Comparison of ENCODE assay signal across 10 cellular contexts in genomic region chr11:65388731-65389130, GRCh38. TPM values are rescaled to one million over a fixed set of nuclear protein-coding genes. Genes with fewer than 3 reads are reported as not detected.
DNase-seq lines count a peak whose midpoint lies in the region; ATAC-seq, FAIRE-seq and TF ChIP-seq lines count a peak whose summit lies in the region.
"Had no signal": no experiment of that assay in that cellular context is flagged by ENCODE, and none has a peak within 500 bp of the region (broad histone marks: within the 10 kb centered on the region; RNA-seq: fewer than 3 reads in every experiment).

No MANE protein-coding gene starts in this region.

- H3K27ac Mint-ChIP-seq in mesothelial cell of epicardium, result no peak overlapping the region

- DNase-seq in A549 (ENCODE audit: low read depth in 1 of 2, low spot score in 1 of 2) (no peak), GM12878 (ENCODE audit: low read depth, low spot score) (peak; percentile 19), mesothelial cell of epicardium (ENCODE audit: low spot score in 2 of 2, unreplicated experiment in 2 of 2) (no peak), HUDEP-2 (lab: John Stamatoyannopoulos, UW; ENCODE audit: unreplicated experiment in 76 of 76) (no peak)
- DNase-seq: activated CD4-positive, alpha-beta T cell treated with anti-CD3 and anti-CD28 coated beads, Interleukin-2, amount 50 U/mL, for 1 hour; COR-L47 had no signal

- TF ChIP-seq EP300 in A549 (IDR thresholded peaks at IDR 0.05) (no peak), GM12878 (IDR thresholded peaks at IDR 0.05; ENCODE audit: borderline replicate concordance in 1 of 2, control insufficient read depth in 1 of 2, low read depth in 2 of 2, low read length in 2 of 2) (no peak)

- no peak for TF ChIP-seq CTCF in A549 (IDR thresholded peaks at IDR 0.05)
- no peak for TF ChIP-seq CTCF in GM12878 (IDR thresholded peaks at IDR 0.05 in 2 of 3, conservative IDR thresholded peaks at IDR 0.05 in 1 of 3; ENCODE audit: control insufficient read depth in 2 of 3, extremely low read depth in 1 of 3, insufficient read depth in 1 of 3, low read depth in 3 of 3, low read length in 3 of 3)
- TF ChIP-seq CTCF in mesothelial cell of epicardium (IDR thresholded peaks at IDR 0.05; ENCODE audit: unreplicated experiment), result no peak

- no peaks in the 10 kb centered on the region for H3K9me3 Mint-ChIP-seq in mesothelial cell of epicardium

- RAD21 ChIA-PET in GM12878 (lab: Charles Lee; ENCODE audit: unreplicated experiment), result interaction anchor here (0.8 to 3.7 kb wide), 7 partner anchors 9 to 136 kb away, joined by 3 to 24 read pairs (median 5); partner anchors contain the start of gene SCYL1

- CTCF ChIA-PET in A549 (lab: Yijun Ruan, JAX) (interaction anchor here (0.6 to 14.2 kb wide), 8 partner anchors 9 to 152 kb away, joined by 3 to 208 read pairs (median 6); partner anchors contain the start of gene NEAT1), GM12878 (lab: Yijun Ruan, JAX) (interaction anchor here (0.7 to 6.0 kb wide), 12 partner anchors 10 to 164 kb away, joined by 3 to 34 read pairs (median 4); no protein-coding TSS in a partner anchor)

- FAIRE-seq in A549 (lab: Jason Lieb, UNC) (no peak), GM12878 (lab: Jason Lieb, UNC) (no peak)

- H3K4me1 Mint-ChIP-seq in mesothelial cell of epicardium, result peaks cover 55% of the 10 kb centered on the region

- H2AFZ ChIP-seq in GM12878 (ENCODE audit: control insufficient read depth, low read depth, low read length), result no peak overlapping the region

- WGBS in A549 (ENCODE audit: missing lambda C conversion rate), result 97% methylated on average over 4 of the region's 4 CpGs
- 96% methylated on average over 4 of the region's 4 CpGs for WGBS in GM12878 (ENCODE audit: insufficient coverage, insufficient replicate concordance, low lambda C conversion rate, missing lambda C conversion rate)

- H3K27ac ChIP-seq in A549 (peak overlapping the region in 1 of 2 experiments; percentile 33; a peak in 2 of 6 replicates), HUES6 (ENCODE audit: low read depth, low read length) (no peak overlapping the region), GM12878 (ENCODE audit: control insufficient read depth, insufficient read depth) (peak overlapping the region; percentile 5)

- peaks cover 12% of the 10 kb centered on the region for H3K36me3 ChIP-seq in HUES6 (ENCODE audit: control insufficient read depth, insufficient read depth, low read length)
- peaks cover 5 to 13% of the 10 kb centered on the region in 2 experiments; a peak in 3 of 4 replicates for H3K36me3 ChIP-seq in GM12878 (ENCODE audit: control insufficient read depth in 2 of 2, insufficient read depth in 2 of 2, low read length in 1 of 2)

- ATAC-seq in A549 (no peak), GM12878 (peak; percentile 36), HG02623 (IDR thresholded peaks at IDR 0.05; ENCODE audit: unreplicated experiment) (no peak), HG02571 (IDR thresholded peaks at IDR 0.05; ENCODE audit: unreplicated experiment) (no peak), GM21447 (IDR thresholded peaks at IDR 0.05; ENCODE audit: unreplicated experiment) (no peak)

- H3K4me3 Mint-ChIP-seq in mesothelial cell of epicardium, result peak overlapping the region; percentile 47

- in situ Hi-C loops in GM12878 (cut with MboI), result no loop called here

- H3K9ac ChIP-seq in HUES6 (ENCODE audit: low read length) (no peak overlapping the region), GM12878 (ENCODE audit: control insufficient read depth, insufficient read depth, low read length) (peak overlapping the region; percentile 3; the same call in 1 of the 2 replicates)

- BruUV-seq in GM12878 (replicated peaks; lab: Mats Ljungman, UMichigan), result no TSS peak

- TF ChIP-seq POLR2A in A549 (IDR thresholded peaks at IDR 0.05; ENCODE audit: low read length), result no peak
- TF ChIP-seq POLR2A in GM12878 (IDR thresholded peaks at IDR 0.05; ENCODE audit: low read depth, low read length), result no peak

- POLR2A ChIA-PET in A549 (lab: Yijun Ruan, JAX) (no interaction called here), GM12878 (lab: Charles Lee) (interaction anchor here (0.8 to 2.9 kb wide), 7 partner anchors 10 to 87 kb away, joined by 3 to 14 read pairs (median 10); no protein-coding TSS in a partner anchor)

- H3K4me2 ChIP-seq in A549 (peak overlapping the region; percentile 79), GM12878 (ENCODE audit: control insufficient read depth, insufficient read depth) (peak overlapping the region; percentile 80)

- peaks cover 5% of the 10 kb centered on the region for H3K36me3 Mint-ChIP-seq in mesothelial cell of epicardium

- intact Hi-C loops in GM12878 (cut with micrococcal nuclease; ENCODE audit: unreplicated experiment), result no loop called here

- no peak for TF ChIP-seq RAD21 in A549 (conservative IDR thresholded peaks at IDR 0.05 in 1 of 2, IDR thresholded peaks at IDR 0.05 in 1 of 2)
- TF ChIP-seq RAD21 in GM12878 (IDR thresholded peaks at IDR 0.05; ENCODE audit: insufficient read depth, low read depth, low read length), result no peak

- H3K4me1 ChIP-seq in A549 (peaks cover 67% of the 10 kb centered on the region), HUES6 (ENCODE audit: control insufficient read depth, insufficient read depth, low read length) (peaks cover 30% of the 10 kb centered on the region; the same call in 1 of the 2 replicates), GM12878 (ENCODE audit: control insufficient read depth, insufficient read depth, low read length) (peaks cover 51% of the 10 kb centered on the region)

- no peaks in the 10 kb centered on the region for H3K27me3 ChIP-seq in HUES6 (ENCODE audit: control insufficient read depth, insufficient read depth, low read length)
- H3K27me3 ChIP-seq in GM12878 (replicated peaks in 1 of 2; ENCODE audit: control insufficient read depth in 2 of 2, insufficient read depth in 2 of 2, low read length in 1 of 2), result no peaks in the 10 kb centered on the region

- H4K20me1 ChIP-seq in GM12878 (ENCODE audit: control insufficient read depth, insufficient read depth), result no peaks in the 10 kb centered on the region; the same call in 1 of the 2 replicates

- peaks cover 51% of the 10 kb centered on the region for H3K79me2 ChIP-seq in GM12878 (ENCODE audit: control insufficient read depth, insufficient read depth, low read length)

- H3K9me3 ChIP-seq in A549, result no peaks in the 10 kb centered on the region
- no peaks in the 10 kb centered on the region for H3K9me3 ChIP-seq in HUES6 (ENCODE audit: control insufficient read depth, insufficient read depth, low read depth, low read length)
- no peaks in the 10 kb centered on the region for H3K9me3 ChIP-seq in GM12878 (replicated peaks; ENCODE audit: control insufficient read depth, insufficient read depth, low read length)

- SMC1A ChIA-PET in GM12878 (lab: Charles Lee; ENCODE audit: uncharacterized antibody, unreplicated experiment), result interaction anchor here (0.6 to 2.9 kb wide), 11 partner anchors 10 to 122 kb away, joined by 3 to 23 read pairs (median 4); no protein-coding TSS in a partner anchor

- no peaks in the 10 kb centered on the region for H3K27me3 Mint-ChIP-seq in mesothelial cell of epicardium (ENCODE audit: low read depth)

- H3K4me3 ChIP-seq in A549, result no peak overlapping the region
- peak overlapping the region; percentile 18; the same call in 1 of the 2 replicates for H3K4me3 ChIP-seq in HUES6 (ENCODE audit: low read depth, low read length)
- H3K4me3 ChIP-seq in GM12878, result peak overlapping the region; percentile 49; the same call in 1 of the 2 replicates

RNA-seq across cellular contexts. Expression of gene FRMD8, which starts 2.3 kb away (rescaled TPM):
- polyA plus RNA-seq in A549 (2011; rRNA removed) (12.2 and 12.9 TPM in 2 replicates), A549 (2017; fragmentation: RNase III; extraction: RNeasy Plus Mini Kit Qiagen cat#74134 plus additional on column Dnase treatment) (16.5 to 20.0 TPM (median 17.4 TPM) in 3 replicates), GM12878 (2011; rRNA removed) (8.0 and 18.4 TPM in 2 replicates), GM12878 (2014; fragmentation: Illumina TruSeq; extraction: Trizol) (6.6 and 14.0 TPM in 2 replicates), GM12878 (2014; fragmentation: Nextera tagmentation; extraction: Ambion mirVana) (1 to 10 TPM; 8.3 TPM), GM12878 (2014; rRNA removed) (53.8 and 55.9 TPM in 2 replicates), GM12878 (2016; fragmentation: Nextera tagmentation; extraction: Ambion mirVana) (10 to 100 TPM; 37.7 to 42.4 TPM)
- polyA plus RNA-seq in A549 (2012; cell fraction: cytosol; rRNA removed), result 30.5 and 36.6 TPM in 2 replicates
- polyA plus RNA-seq in A549 (2012; cell fraction: nucleus; rRNA removed), result 46.7 and 62.2 TPM in 2 replicates
- 12.1 and 14.5 TPM in 2 replicates for polyA minus RNA-seq in A549 (2011; rRNA and poly(A)+ RNA removed)
- 52.5 and 60.5 TPM in 2 replicates for total RNA-seq in GM12878 (2013; cell fraction: nucleolus; rRNA removed)
- total RNA-seq in GM12878 (2014; rRNA removed) (40.9 and 47.5 TPM in 2 replicates), GM12878 (2014; rRNA removed; fragmentation: Illumina TruSeq; extraction: Trizol) (12.2 and 14.3 TPM in 2 replicates), GM12878 (2021) (65.1 and 69.4 TPM in 2 replicates), mesothelial cell of epicardium (23.5 to 26.4 TPM (median 25.0 TPM) in 3 replicates)
- polyA plus RNA-seq in GM12878 (2011; ENCODE audit: low read depth), result 8.2 TPM
- polyA plus RNA-seq in GM12878 (2011; cell fraction: cytosol; rRNA removed), result 28.1 and 42.6 TPM in 2 replicates
- polyA plus RNA-seq in GM12878 (2011; cell fraction: nucleus; rRNA removed), result 58.9 and 140 TPM in 2 replicates
- polyA plus RNA-seq in GM12878 (2012), result 14.9 and 21.0 TPM in 2 replicates
- 26.0 and 32.5 TPM in 2 replicates for polyA minus RNA-seq in GM12878 (2011; rRNA and poly(A)+ RNA removed)
- 21.4 and 21.8 TPM in 2 replicates for polyA minus RNA-seq in GM12878 (2011; cell fraction: cytosol; rRNA and poly(A)+ RNA removed)
- polyA minus RNA-seq in GM12878 (2011; cell fraction: nucleus; rRNA and poly(A)+ RNA removed), result 33.6 and 61.0 TPM in 2 replicates

RNA-seq across cellular contexts. Expression of gene SLC25A45, which starts 6.3 kb away (rescaled TPM):
- 3.1 and 4.9 TPM in 2 replicates for polyA plus RNA-seq in A549 (2011; rRNA removed)
- polyA plus RNA-seq in A549 (2012; cell fraction: cytosol; rRNA removed), result 3.1 and 4.9 TPM in 2 replicates
- polyA plus RNA-seq in A549 (2012; cell fraction: nucleus; rRNA removed), result 12.5 and 14.9 TPM in 2 replicates
- 7.9 to 8.6 TPM (median 8.1 TPM) in 3 replicates for polyA plus RNA-seq in A549 (2017; fragmentation: RNase III; extraction: RNeasy Plus Mini Kit Qiagen cat#74134 plus additional on column Dnase treatment)
- 7.0 and 9.0 TPM in 2 replicates for polyA minus RNA-seq in A549 (2011; rRNA and poly(A)+ RNA removed)
- 23.1 and 23.7 TPM in 2 replicates for total RNA-seq in GM12878 (2013; cell fraction: nucleolus; rRNA removed)
- 19.4 and 22.8 TPM in 2 replicates for total RNA-seq in GM12878 (2014; rRNA removed)
- 10.8 and 13.1 TPM in 2 replicates for total RNA-seq in GM12878 (2014; rRNA removed; fragmentation: Illumina TruSeq; extraction: Trizol)
- 28.6 and 29.1 TPM in 2 replicates for total RNA-seq in GM12878 (2021)
- 10.7 TPM for polyA plus RNA-seq in GM12878 (2011; ENCODE audit: low read depth)
- polyA plus RNA-seq in GM12878 (2011; rRNA removed), result 9.2 and 15.4 TPM in 2 replicates
- 20.7 and 25.7 TPM in 2 replicates for polyA plus RNA-seq in GM12878 (2011; cell fraction: cytosol; rRNA removed)
- 46.7 and 57.3 TPM in 2 replicates for polyA plus RNA-seq in GM12878 (2011; cell fraction: nucleus; rRNA removed)
- 17.8 and 25.4 TPM in 2 replicates for polyA plus RNA-seq in GM12878 (2012)
- 15.5 and 17.8 TPM in 2 replicates for polyA plus RNA-seq in GM12878 (2014; fragmentation: Illumina TruSeq; extraction: Trizol)
- 1 to 10 TPM; 4.1 to 9.7 TPM for polyA plus RNA-seq in GM12878 (2014; fragmentation: Nextera tagmentation; extraction: Ambion mirVana)
- polyA plus RNA-seq in GM12878 (2014; rRNA removed), result 33.7 and 35.5 TPM in 2 replicates
- 10 to 100 TPM; 31.0 to 35.2 TPM for polyA plus RNA-seq in GM12878 (2016; fragmentation: Nextera tagmentation; extraction: Ambion mirVana)
- polyA minus RNA-seq in GM12878 (2011; rRNA and poly(A)+ RNA removed), result 3.9 and 9.1 TPM in 2 replicates
- 1.9 and 4.7 TPM in 2 replicates for polyA minus RNA-seq in GM12878 (2011; cell fraction: cytosol; rRNA and poly(A)+ RNA removed)
- polyA minus RNA-seq in GM12878 (2011; cell fraction: nucleus; rRNA and poly(A)+ RNA removed), result 6.6 and 8.6 TPM in 2 replicates
- 3.9 to 4.7 TPM (median 4.7 TPM) in 3 replicates for total RNA-seq in mesothelial cell of epicardium

RNA-seq across cellular contexts. Expression of gene NEAT1, which starts 33.9 kb away (rescaled TPM):
- polyA plus RNA-seq in A549 (2011; rRNA removed) (181 and 314 TPM in 2 replicates), A549 (2017; fragmentation: RNase III; extraction: RNeasy Plus Mini Kit Qiagen cat#74134 plus additional on column Dnase treatment) (1,009 to 1,407 TPM (median 1,223 TPM) in 3 replicates), GM12878 (2011; rRNA removed) (151 and 247 TPM in 2 replicates), GM12878 (2014; fragmentation: Illumina TruSeq; extraction: Trizol) (167 and 254 TPM in 2 replicates), GM12878 (2014; fragmentation: Nextera tagmentation; extraction: Ambion mirVana) (10 to 100 TPM; 24.3 to 98.2 TPM), GM12878 (2014; rRNA removed) (314 and 328 TPM in 2 replicates), GM12878 (2016; fragmentation: Nextera tagmentation; extraction: Ambion mirVana) (10 to 100 TPM; 27.7 to 28.3 TPM)
- polyA plus RNA-seq in A549 (2012; cell fraction: cytosol; rRNA removed), result 137 and 155 TPM in 2 replicates
- polyA plus RNA-seq in A549 (2012; cell fraction: nucleus; rRNA removed), result 406 and 691 TPM in 2 replicates
- polyA minus RNA-seq in A549 (2011; rRNA and poly(A)+ RNA removed), result 160 and 161 TPM in 2 replicates
- 259 and 262 TPM in 2 replicates for total RNA-seq in GM12878 (2013; cell fraction: nucleolus; rRNA removed)
- total RNA-seq in GM12878 (2014; rRNA removed) (13.6 and 14.0 TPM in 2 replicates), GM12878 (2014; rRNA removed; fragmentation: Illumina TruSeq; extraction: Trizol) (40.5 and 44.2 TPM in 2 replicates), GM12878 (2021) (174 and 225 TPM in 2 replicates), mesothelial cell of epicardium (236 to 269 TPM (median 246 TPM) in 3 replicates)
- polyA plus RNA-seq in GM12878 (2011; ENCODE audit: low read depth), result 275 TPM
- 64.2 and 104 TPM in 2 replicates for polyA plus RNA-seq in GM12878 (2011; cell fraction: cytosol; rRNA removed)
- polyA plus RNA-seq in GM12878 (2011; cell fraction: nucleus; rRNA removed), result 342 and 617 TPM in 2 replicates
- 284 and 343 TPM in 2 replicates for polyA plus RNA-seq in GM12878 (2012)
- polyA minus RNA-seq in GM12878 (2011; rRNA and poly(A)+ RNA removed), result 72.0 and 79.5 TPM in 2 replicates
- 13.8 and 14.9 TPM in 2 replicates for polyA minus RNA-seq in GM12878 (2011; cell fraction: cytosol; rRNA and poly(A)+ RNA removed)
- 125 and 169 TPM in 2 replicates for polyA minus RNA-seq in GM12878 (2011; cell fraction: nucleus; rRNA and poly(A)+ RNA removed)

RNA-seq across cellular contexts. Expression of gene TIGD3, which starts 34.2 kb away (rescaled TPM):
- polyA plus RNA-seq in A549 (2011; rRNA removed), result 0.30 and 0.37 TPM in 2 replicates
- polyA plus RNA-seq in A549 (2012; cell fraction: cytosol; rRNA removed), result 0.48 and 0.73 TPM in 2 replicates
- 1.2 and 1.3 TPM in 2 replicates for polyA plus RNA-seq in A549 (2012; cell fraction: nucleus; rRNA removed)
- polyA plus RNA-seq in A549 (2017; fragmentation: RNase III; extraction: RNeasy Plus Mini Kit Qiagen cat#74134 plus additional on column Dnase treatment), result 0.54 to 0.71 TPM (median 0.66 TPM) in 3 replicates
- polyA minus RNA-seq in A549 (2011; rRNA and poly(A)+ RNA removed), result 0.15 and 0.29 TPM in 2 replicates
- total RNA-seq in GM12878 (2013; cell fraction: nucleolus; rRNA removed), result 0.79 and 1.3 TPM in 2 replicates
- 1.3 and 1.4 TPM in 2 replicates for total RNA-seq in GM12878 (2014; rRNA removed)
- 0.18 and 0.49 TPM in 2 replicates for total RNA-seq in GM12878 (2014; rRNA removed; fragmentation: Illumina TruSeq; extraction: Trizol)
- total RNA-seq in GM12878 (2021), result 1.2 and 1.3 TPM in 2 replicates
- polyA plus RNA-seq in GM12878 (2011; ENCODE audit: low read depth), result 0.33 TPM
- polyA plus RNA-seq in GM12878 (2011; rRNA removed), result 0.20 and 0.41 TPM in 2 replicates
- polyA plus RNA-seq in GM12878 (2011; cell fraction: cytosol; rRNA removed), result 0.37 and 0.59 TPM in 2 replicates
- polyA plus RNA-seq in GM12878 (2011; cell fraction: nucleus; rRNA removed), result 0.96 and 1.4 TPM in 2 replicates
- polyA plus RNA-seq in GM12878 (2012), result 0.50 and 0.94 TPM in 2 replicates
- polyA plus RNA-seq in GM12878 (2014; fragmentation: Illumina TruSeq; extraction: Trizol), result 0.25 and 0.52 TPM in 2 replicates
- polyA plus RNA-seq in GM12878 (2014; fragmentation: Nextera tagmentation; extraction: Ambion mirVana), result under 1 TPM; 0.13 TPM
- 0.66 and 1.00 TPM in 2 replicates for polyA plus RNA-seq in GM12878 (2014; rRNA removed)
- polyA plus RNA-seq in GM12878 (2016; fragmentation: Nextera tagmentation; extraction: Ambion mirVana), result under 1 TPM; 0.64 to 0.95 TPM
- 0.44 and 0.82 TPM in 2 replicates for polyA minus RNA-seq in GM12878 (2011; rRNA and poly(A)+ RNA removed)
- polyA minus RNA-seq in GM12878 (2011; cell fraction: cytosol; rRNA and poly(A)+ RNA removed), result not detected in 2 replicates
- polyA minus RNA-seq in GM12878 (2011; cell fraction: nucleus; rRNA and poly(A)+ RNA removed), result 0.24 and 0.67 TPM in 2 replicates
- total RNA-seq in mesothelial cell of epicardium, result 0.49 to 0.75 TPM (median 0.60 TPM) in 3 replicates

RNA-seq across cellular contexts. Expression of gene DPF2, which starts 55.1 kb away (rescaled TPM):
- polyA plus RNA-seq in A549 (2011; rRNA removed) (35.6 and 36.3 TPM in 2 replicates), A549 (2017; fragmentation: RNase III; extraction: RNeasy Plus Mini Kit Qiagen cat#74134 plus additional on column Dnase treatment) (34.8 to 39.8 TPM (median 35.7 TPM) in 3 replicates), GM12878 (2011; rRNA removed) (24.3 and 29.4 TPM in 2 replicates), GM12878 (2014; fragmentation: Illumina TruSeq; extraction: Trizol) (44.0 and 54.1 TPM in 2 replicates), GM12878 (2014; fragmentation: Nextera tagmentation; extraction: Ambion mirVana) (10 to 100 TPM; 14.7 to 15.0 TPM), GM12878 (2014; rRNA removed) (32.0 and 33.1 TPM in 2 replicates), GM12878 (2016; fragmentation: Nextera tagmentation; extraction: Ambion mirVana) (10 to 100 TPM; 56.8 to 60.0 TPM)
- polyA plus RNA-seq in A549 (2012; cell fraction: cytosol; rRNA removed), result 41.8 and 42.1 TPM in 2 replicates
- polyA plus RNA-seq in A549 (2012; cell fraction: nucleus; rRNA removed), result 58.6 and 62.1 TPM in 2 replicates
- 45.4 and 46.9 TPM in 2 replicates for polyA minus RNA-seq in A549 (2011; rRNA and poly(A)+ RNA removed)
- 54.0 and 61.9 TPM in 2 replicates for total RNA-seq in GM12878 (2013; cell fraction: nucleolus; rRNA removed)
- total RNA-seq in GM12878 (2014; rRNA removed) (34.0 and 36.2 TPM in 2 replicates), GM12878 (2014; rRNA removed; fragmentation: Illumina TruSeq; extraction: Trizol) (27.5 and 27.9 TPM in 2 replicates), GM12878 (2021) (49.2 and 57.3 TPM in 2 replicates), mesothelial cell of epicardium (80.1 to 85.3 TPM (median 81.3 TPM) in 3 replicates)
- polyA plus RNA-seq in GM12878 (2011; ENCODE audit: low read depth), result 20.0 TPM
- polyA plus RNA-seq in GM12878 (2011; cell fraction: cytosol; rRNA removed), result 40.3 and 53.9 TPM in 2 replicates
- 79.8 and 81.5 TPM in 2 replicates for polyA plus RNA-seq in GM12878 (2011; cell fraction: nucleus; rRNA removed)
- polyA plus RNA-seq in GM12878 (2012), result 37.2 and 38.7 TPM in 2 replicates
- 28.1 and 45.1 TPM in 2 replicates for polyA minus RNA-seq in GM12878 (2011; rRNA and poly(A)+ RNA removed)
- polyA minus RNA-seq in GM12878 (2011; cell fraction: cytosol; rRNA and poly(A)+ RNA removed), result 15.8 and 23.3 TPM in 2 replicates
- 19.9 and 34.4 TPM in 2 replicates for polyA minus RNA-seq in GM12878 (2011; cell fraction: nucleus; rRNA and poly(A)+ RNA removed)
